Comparison of ENCODE assay signal across 8 cellular contexts in the genomic region with DNA sequence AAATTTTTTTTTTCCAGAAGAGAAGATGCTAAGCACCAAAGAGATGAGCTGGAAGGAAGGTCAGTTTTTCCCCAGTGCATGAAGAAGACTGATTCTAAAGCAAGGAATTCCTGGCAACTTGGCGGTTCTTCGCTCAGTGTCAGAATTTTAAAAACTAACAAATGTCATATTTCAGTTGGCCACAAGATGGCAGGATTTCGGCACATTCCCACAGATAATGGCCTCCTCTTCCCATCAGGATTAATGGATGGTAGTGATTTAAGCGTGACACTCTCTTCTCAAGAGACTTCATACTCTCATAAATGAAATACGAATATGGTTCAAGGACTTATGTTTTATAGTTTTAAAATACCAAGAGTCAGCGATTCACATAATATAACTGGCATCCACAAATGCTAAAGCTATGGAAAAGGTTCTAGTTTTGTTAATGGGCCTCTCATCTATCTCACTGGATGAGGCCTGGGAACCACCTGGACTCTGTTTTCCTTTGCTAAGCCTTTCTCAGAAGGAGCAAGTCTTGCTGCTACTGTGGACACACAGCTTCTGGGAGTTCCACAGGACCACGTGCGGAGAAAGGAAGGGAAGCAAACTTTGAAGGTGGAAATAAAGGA. TPM values are rescaled to one million over a fixed set of nuclear protein-coding genes. Genes with fewer than 3 reads are reported as not detected.
A peak's percentile ranks its signal among the peaks of the same experiment; 100 is the strongest.
DNase-seq lines count a peak whose midpoint lies in the region; ATAC-seq, FAIRE-seq and TF ChIP-seq lines count a peak whose summit lies in the region.

No MANE protein-coding gene starts in this region.

- H3K9me1 ChIP-seq in K562 (ENCODE audit: control insufficient read depth, insufficient read depth, low read length) = no peaks in the 10 kb centered on the region
- H3K9me1 ChIP-seq in keratinocyte (ENCODE audit: control insufficient read depth, extremely low read depth, insufficient read depth, low read length) = no peaks in the 10 kb centered on the region

- H3K9ac ChIP-seq in K562 (ENCODE audit: insufficient read depth in 1 of 2, low read depth in 2 of 2, low read length in 2 of 2) (no peak overlapping the region), keratinocyte (ENCODE audit: control insufficient read depth, extremely low read depth, insufficient read depth, low read length) (no peak overlapping the region)

- peaks cover 9% of the 10 kb centered on the region for H3K27me3 Mint-ChIP-seq in activated CD4-positive, alpha-beta T cell treated with anti-CD3 and anti-CD28 coated beads, Interleukin-2, amount 10 ng/mL, durations not matched to agents 7 days and 5 days

- no peak for TF ChIP-seq EP300 in K562 (IDR thresholded peaks at IDR 0.05; ENCODE audit: low read length)

- no TSS peak for BruUV-seq in K562 (replicated peaks; lab: Mats Ljungman, UMichigan)

- H3K9me3 Mint-ChIP-seq in activated CD4-positive, alpha-beta T cell treated with anti-CD3 and anti-CD28 coated beads, Interleukin-2, amount 10 ng/mL, durations not matched to agents 7 days and 5 days = no peaks in the 10 kb centered on the region

- H4K20me1 ChIP-seq in K562 (replicated peaks; ENCODE audit: control insufficient read depth, insufficient read depth, low read length) = no peaks in the 10 kb centered on the region
- H4K20me1 ChIP-seq in keratinocyte (ENCODE audit: control insufficient read depth, extremely low read depth, insufficient read depth, low read length) = no peaks in the 10 kb centered on the region

- H3K36me3 Mint-ChIP-seq in activated CD4-positive, alpha-beta T cell treated with anti-CD3 and anti-CD28 coated beads, Interleukin-2, amount 10 ng/mL, durations not matched to agents 7 days and 5 days (ENCODE audit: low read depth) = no peaks in the 10 kb centered on the region

- H3K4me3 Mint-ChIP-seq in activated CD4-positive, alpha-beta T cell treated with anti-CD3 and anti-CD28 coated beads, Interleukin-2, amount 10 ng/mL, durations not matched to agents 7 days and 5 days = no peak overlapping the region

- H3K27ac ChIP-seq in K562 (ENCODE audit: extremely low read depth, low read depth, low read length) (no peak overlapping the region), keratinocyte (ENCODE audit: control insufficient read depth, insufficient read depth, low read length) (peak overlapping the region; percentile 38), upper lobe of right lung (no peak overlapping the region)

- FAIRE-seq in K562 (lab: Jason Lieb, UNC) (peak; percentile 44), keratinocyte (lab: Jason Lieb, UNC) (peak; percentile 94)

- intact Hi-C loops in K562 (cut with micrococcal nuclease) (loop anchor here (5.0 to 10.0 kb wide), 3 partner anchors 306 to 581 kb away; no protein-coding TSS in a partner anchor), upper lobe of right lung (cut with DNase I) (loop anchor here (5.0 to 10.0 kb wide), 2 partner anchors 306 to 579 kb away; no protein-coding TSS in a partner anchor)

- DNase-seq in activated CD4-positive, alpha-beta T cell treated with anti-CD3 and anti-CD28 coated beads, Interleukin-2, amount 10 ng/mL, durations not matched to agents 7 days and 5 days = peak; percentile 15
- no peak for DNase-seq in activated CD4-positive, alpha-beta T cell treated with anti-CD3 and anti-CD28 coated beads, Interleukin-2, amount 50 U/mL, for 4 hours
- DNase-seq in NCI-H1105 treated with DMSO at 0.1 percent for 48 hours (lab: John Stamatoyannopoulos, UW) (peak; percentile 56), K562 (ENCODE audit: extremely low read depth in 1 of 4, low spot score in 3 of 4) (peak; percentile 13 to 40 (median 20)), keratinocyte (ENCODE audit: low read depth, low spot score) (no peak), upper lobe of right lung (no peak), T-helper 1 cell (no peak)

- H3K27me3 ChIP-seq in K562 (ENCODE audit: control insufficient read depth in 2 of 2, insufficient read depth in 2 of 2, low read length in 2 of 2) = no peaks in the 10 kb centered on the region
- no peaks in the 10 kb centered on the region for H3K27me3 ChIP-seq in keratinocyte (ENCODE audit: control insufficient read depth, extremely low read depth, insufficient read depth, low read length)
- no peaks in the 10 kb centered on the region for H3K27me3 ChIP-seq in upper lobe of right lung

- ATAC-seq in K562 (peak; percentile 59; the same call in 1 of the 3 replicates), upper lobe of right lung (peak; percentile 57), HG03520 (IDR thresholded peaks at IDR 0.05; ENCODE audit: unreplicated experiment) (no peak)

- H3K9me3 ChIP-seq in K562 (replicated peaks; ENCODE audit: control insufficient read depth, insufficient read depth, low read depth, low read length) (no peaks in the 10 kb centered on the region), keratinocyte (ENCODE audit: control insufficient read depth, low read depth, low read length) (no peaks in the 10 kb centered on the region), upper lobe of right lung (no peaks in the 10 kb centered on the region)

- H3K27ac Mint-ChIP-seq in activated CD4-positive, alpha-beta T cell treated with anti-CD3 and anti-CD28 coated beads, Interleukin-2, amount 10 ng/mL, durations not matched to agents 7 days and 5 days = no peak overlapping the region

- H3K4me2 ChIP-seq in K562 (ENCODE audit: insufficient read depth, low read length) = no peak overlapping the region
- no peak overlapping the region for H3K4me2 ChIP-seq in keratinocyte (ENCODE audit: control insufficient read depth, extremely low read depth, insufficient read depth, low read depth, low read length)

- H3K36me3 ChIP-seq in K562 (ENCODE audit: control insufficient read depth, insufficient read depth, low read length) (no peaks in the 10 kb centered on the region), keratinocyte (ENCODE audit: control insufficient read depth in 2 of 2, extremely low read depth in 1 of 2, insufficient read depth in 2 of 2, low read length in 2 of 2) (no peaks in the 10 kb centered on the region), upper lobe of right lung (no peaks in the 10 kb centered on the region)

- H3K4me3 ChIP-seq in K562 (no peak overlapping the region), keratinocyte (ENCODE audit: control insufficient read depth in 2 of 3, extremely low read depth in 1 of 3, insufficient read depth in 2 of 3, low read depth in 1 of 3, low read length in 3 of 3) (no peak overlapping the region), upper lobe of right lung (no peak overlapping the region)

- H3K4me1 ChIP-seq in K562 (replicated peaks in 1 of 2; ENCODE audit: control insufficient read depth in 2 of 2, insufficient read depth in 2 of 2, low read length in 2 of 2) (no peaks in the 10 kb centered on the region), keratinocyte (ENCODE audit: control insufficient read depth, extremely low read depth, insufficient read depth, low read length) (peaks cover 58% of the 10 kb centered on the region), upper lobe of right lung (peaks cover 19% of the 10 kb centered on the region)

- in situ Hi-C loops in K562 (cut with MboI) = loop anchor here (10.0 kb wide), 1 partner anchor 579 kb away; no protein-coding TSS in a partner anchor

- H3K4me1 Mint-ChIP-seq in activated CD4-positive, alpha-beta T cell treated with anti-CD3 and anti-CD28 coated beads, Interleukin-2, amount 10 ng/mL, durations not matched to agents 7 days and 5 days = peaks cover 12% of the 10 kb centered on the region

- TF ChIP-seq CTCF in K562 (IDR thresholded peaks at IDR 0.05 in 2 of 3, conservative IDR thresholded peaks at IDR 0.05 in 1 of 3; ENCODE audit: insufficient read depth in 2 of 3, low read depth in 1 of 3, low read length in 3 of 3) (peak; percentile 31 to 59 (median 48); a peak in 4 of 6 replicates), keratinocyte (optimal IDR thresholded peaks at IDR 0.05 in 1 of 3, IDR thresholded peaks at IDR 0.05 in 1 of 3, conservative IDR thresholded peaks at IDR 0.05 in 1 of 3; ENCODE audit: extremely low read depth in 1 of 3, insufficient read depth in 2 of 3, low read length in 3 of 3) (peak; percentile 47 to 72 (median 59)), upper lobe of right lung (IDR thresholded peaks at IDR 0.05) (peak; percentile 78)

- no peaks in the 10 kb centered on the region for H3K79me2 ChIP-seq in K562 (ENCODE audit: control insufficient read depth, insufficient read depth, low read length)
- H3K79me2 ChIP-seq in keratinocyte (ENCODE audit: control insufficient read depth, insufficient read depth, low read length) = no peaks in the 10 kb centered on the region

- POLR2A ChIA-PET in activated CD4-positive, alpha-beta T cell treated with anti-CD3 and anti-CD28 coated beads, Interleukin-2, amount 10 ng/mL, durations not matched to agents 7 days and 5 days (lab: Charles Lee) = no interaction called here
- POLR2A ChIA-PET in K562 (lab: Yijun Ruan, JAX) = interaction anchor here (0.5 kb wide), 1 partner anchor 418 kb away, joined by 3 read pairs; no protein-coding TSS in a partner anchor

- TF ChIP-seq RAD21 in K562 (CRISPR knock-in tag; conservative IDR thresholded peaks at IDR 0.05 in 1 of 2, IDR thresholded peaks at IDR 0.05 in 1 of 2) = peak; percentile 42 to 63

- CTCF ChIA-PET in activated CD4-positive, alpha-beta T cell treated with anti-CD3 and anti-CD28 coated beads, Interleukin-2, amount 10 ng/mL, durations not matched to agents 7 days and 5 days (lab: Charles Lee) = interaction anchor here (1.3 to 1.5 kb wide), 3 partner anchors 19 to 614 kb away, joined by 3 to 4 read pairs (median 4); no protein-coding TSS in a partner anchor
- CTCF ChIA-PET in K562 (lab: Yijun Ruan, JAX; ENCODE audit: low intra/inter-chr PET ratio) = interaction anchor here (0.8 kb wide), 1 partner anchor 247 kb away, joined by 3 read pairs; no protein-coding TSS in a partner anchor

- no peak overlapping the region for H2AFZ ChIP-seq in K562 (ENCODE audit: low read depth, low read length)
- peak overlapping the region; percentile 87 for H2AFZ ChIP-seq in keratinocyte (ENCODE audit: control insufficient read depth, low read length)

- dilution Hi-C loops in keratinocyte (cut with MboI; ENCODE audit: extremely low pct_ligation_motif_present, low sequenced_read_pairs) = no loop called here

- no peak for TF ChIP-seq POLR2A in K562 (conservative IDR thresholded peaks at IDR 0.05)

- 12% methylated on average over 7 of the region's 8 CpGs for WGBS in K562 (ENCODE audit: insufficient coverage, low coverage, missing lambda C conversion rate)

RNA-seq across cellular contexts. Expression of a gene that starts 46.1 kb away (rescaled TPM):
- 10 to 100 TPM in 1 of 2 experiments, 1 to 10 TPM in 1; 7.7 to 10.2 TPM for total RNA-seq in activated CD4-positive, alpha-beta T cell treated with anti-CD3 and anti-CD28 coated beads, Interleukin-2, amount 10 ng/mL, durations not matched to agents 7 days and 5 days
- not detected in 2 replicates for total RNA-seq in K562 (2011; cell fraction: chromatin; rRNA removed; ENCODE audit: low replicate concordance)
- total RNA-seq in K562 (2011; cell fraction: nucleolus; rRNA removed) = not detected in 2 replicates
- total RNA-seq in K562 (2011; cell fraction: nucleoplasm; rRNA removed) = not detected in 2 replicates
- not detected in 2 replicates for total RNA-seq in K562 (2014; rRNA removed)
- total RNA-seq in K562 (2014; rRNA removed; fragmentation: Illumina TruSeq; extraction: Trizol) = not detected in 2 replicates
- not detected in 2 replicates for total RNA-seq in K562 (2015; rRNA removed; fragmentation: Illumina TruSeq; extraction: Trizol)
- total RNA-seq in K562 (2021) = 0.22 TPM in 1 of 2 replicates, not detected in the other
- not detected in 2 replicates for polyA plus RNA-seq in K562 (2011; rRNA removed)
- not detected in 2 replicates for polyA plus RNA-seq in K562 (2011; cell fraction: cytosol; rRNA removed)
- polyA plus RNA-seq in K562 (2011; cell fraction: nucleus; rRNA removed) = not detected in 2 replicates
- polyA plus RNA-seq in K562 (2012) = 0.04 and 0.06 TPM in 2 replicates
- not detected in 2 replicates for polyA plus RNA-seq in K562 (2014; fragmentation: Illumina TruSeq; extraction: Trizol)
- not detected for polyA plus RNA-seq in K562 (2014; fragmentation: Nextera tagmentation; extraction: Ambion mirVana)
- polyA plus RNA-seq in K562 (2014; rRNA removed) = not detected in 2 replicates
- polyA minus RNA-seq in K562 (2011; rRNA and poly(A)+ RNA removed) = not detected in 2 replicates
- polyA minus RNA-seq in K562 (2011; cell fraction: cytosol; rRNA and poly(A)+ RNA removed) = not detected in 2 replicates
- polyA minus RNA-seq in K562 (2011; cell fraction: nucleus; rRNA and poly(A)+ RNA removed) = not detected in 2 replicates
- polyA plus RNA-seq in keratinocyte = 0.10 to 0.17 TPM (median 0.14 TPM) in 3 replicates
- polyA plus RNA-seq in keratinocyte (2011; ENCODE audit: low read depth) = not detected
- 0.04 and 0.15 TPM in 2 replicates for polyA plus RNA-seq in keratinocyte (2011; cell fraction: cytosol; rRNA removed)
- polyA plus RNA-seq in keratinocyte (2011; cell fraction: nucleus; rRNA removed) = 0.12 and 0.39 TPM in 2 replicates
- polyA plus RNA-seq in keratinocyte (2012; ENCODE audit: low replicate concordance) = 0.06 and 0.13 TPM in 2 replicates
- polyA minus RNA-seq in keratinocyte = 0.10 to 0.35 TPM in 2 of 3 replicates, not detected in the other
- not detected for polyA minus RNA-seq in keratinocyte (2011; cell fraction: cytosol; rRNA and poly(A)+ RNA removed)
- 0.21 and 0.62 TPM in 2 replicates for polyA minus RNA-seq in keratinocyte (2011; cell fraction: nucleus; rRNA and poly(A)+ RNA removed)
- total RNA-seq in upper lobe of right lung = 10.6 TPM

RNA-seq across cellular contexts. Expression of a gene that starts 55.0 kb away (rescaled TPM):
- total RNA-seq in activated CD4-positive, alpha-beta T cell treated with anti-CD3 and anti-CD28 coated beads, Interleukin-2, amount 10 ng/mL, durations not matched to agents 7 days and 5 days = under 1 TPM; 0.17 to 0.21 TPM
- 4.3 and 6.6 TPM in 2 replicates for total RNA-seq in K562 (2011; cell fraction: chromatin; rRNA removed; ENCODE audit: low replicate concordance)
- 4.0 and 7.6 TPM in 2 replicates for total RNA-seq in K562 (2011; cell fraction: nucleolus; rRNA removed)
- total RNA-seq in K562 (2011; cell fraction: nucleoplasm; rRNA removed) = 9.6 and 9.8 TPM in 2 replicates
- total RNA-seq in K562 (2014; rRNA removed) = 2.9 and 3.0 TPM in 2 replicates
- total RNA-seq in K562 (2014; rRNA removed; fragmentation: Illumina TruSeq; extraction: Trizol) = 5.2 and 5.4 TPM in 2 replicates
- 5.4 and 7.3 TPM in 2 replicates for total RNA-seq in K562 (2015; rRNA removed; fragmentation: Illumina TruSeq; extraction: Trizol)
- 3.9 and 4.3 TPM in 2 replicates for total RNA-seq in K562 (2021)
- 0.19 and 2.2 TPM in 2 replicates for polyA plus RNA-seq in K562 (2011; rRNA removed)
- 0.46 and 1.1 TPM in 2 replicates for polyA plus RNA-seq in K562 (2011; cell fraction: cytosol; rRNA removed)
- 0.69 and 2.1 TPM in 2 replicates for polyA plus RNA-seq in K562 (2011; cell fraction: nucleus; rRNA removed)
- 4.3 and 4.7 TPM in 2 replicates for polyA plus RNA-seq in K562 (2012)
- 6.0 TPM in 2 replicates for polyA plus RNA-seq in K562 (2014; fragmentation: Illumina TruSeq; extraction: Trizol)
- 1 to 10 TPM; 2.6 TPM for polyA plus RNA-seq in K562 (2014; fragmentation: Nextera tagmentation; extraction: Ambion mirVana)
- 2.2 and 4.4 TPM in 2 replicates for polyA plus RNA-seq in K562 (2014; rRNA removed)
- 0.57 and 3.2 TPM in 2 replicates for polyA minus RNA-seq in K562 (2011; rRNA and poly(A)+ RNA removed)
- polyA minus RNA-seq in K562 (2011; cell fraction: cytosol; rRNA and poly(A)+ RNA removed) = 1.7 TPM in 1 of 2 replicates, not detected in the other
- 1.2 and 7.4 TPM in 2 replicates for polyA minus RNA-seq in K562 (2011; cell fraction: nucleus; rRNA and poly(A)+ RNA removed)
- polyA plus RNA-seq in keratinocyte = not detected in 3 replicates
- polyA plus RNA-seq in keratinocyte (2011; ENCODE audit: low read depth) = not detected
- polyA plus RNA-seq in keratinocyte (2011; cell fraction: cytosol; rRNA removed) = not detected in 2 replicates
- polyA plus RNA-seq in keratinocyte (2011; cell fraction: nucleus; rRNA removed) = not detected in 2 replicates
- not detected in 2 replicates for polyA plus RNA-seq in keratinocyte (2012; ENCODE audit: low replicate concordance)
- polyA minus RNA-seq in keratinocyte = not detected in 3 replicates
- polyA minus RNA-seq in keratinocyte (2011; cell fraction: cytosol; rRNA and poly(A)+ RNA removed) = not detected
- not detected in 2 replicates for polyA minus RNA-seq in keratinocyte (2011; cell fraction: nucleus; rRNA and poly(A)+ RNA removed)
- total RNA-seq in upper lobe of right lung = 19.6 TPM

Comparison
In these comparisons a context has a peak if more than half of its experiments do, and no peak if none do; other contexts are left out.
1. DNase-seq: peak in activated CD4-positive, alpha-beta T cell treated with anti-CD3 and anti-CD28 coated beads, Interleukin-2, amount 10 ng/mL, durations not matched to agents 7 days and 5 days (single experiment), NCI-H1105 treated with DMSO at 0.1 percent for 48 hours (single experiment) and K562 (4 of 4); none in activated CD4-positive, alpha-beta T cell treated with anti-CD3 and anti-CD28 coated beads, Interleukin-2, amount 50 U/mL, for 4 hours (0 of 2), keratinocyte (single experiment), upper lobe of right lung (single experiment) and T-helper 1 cell (0 of 5).
2. Peak in every context shown above with its lines, with median percentiles within 50 percentile points of each other: CTCF ChIP-seq.